In genomic region chr3:71728632-71729342, GRCh38 we compare ENCODE assay signal across 1 cellular context.
A peak's percentile ranks its signal among the peaks of the same experiment; 100 is the strongest.
TF ChIP-seq lines count a peak whose summit lies in the region.

No MANE protein-coding gene starts in this region.

TF ChIP-seq in HepG2, 621 proteins besides CTCF, POLR2A, EP300 and RAD21:
- TF ChIP-seq HCFC1 (IDR thresholded peaks at IDR 0.05; ENCODE audit: low read depth, low read length) (no peak), ZBTB10 (CRISPR knock-in tag; IDR thresholded peaks at IDR 0.05; ENCODE audit: borderline replicate concordance) (no peak), BRF2 (CRISPR knock-in tag; IDR thresholded peaks at IDR 0.05) (no peak), FOSL2 (CRISPR knock-in tag; IDR thresholded peaks at IDR 0.05) (no peak), MXD4 (CRISPR knock-in tag; IDR thresholded peaks at IDR 0.05) (no peak), ZNF768 (CRISPR knock-in tag; IDR thresholded peaks at IDR 0.05) (peak; percentile 52; the same call in 1 of the 2 replicates), HNRNPH1 (optimal IDR thresholded peaks at IDR 0.05; ENCODE audit: low read depth, low read length) (no peak), UBTF (CRISPR knock-in tag; IDR thresholded peaks at IDR 0.05) (no peak), TRIM24 (CRISPR knock-in tag; IDR thresholded peaks at IDR 0.05) (no peak), RNF2 (conservative IDR thresholded peaks at IDR 0.05; ENCODE audit: low read depth) (no peak), RFX1 (IDR thresholded peaks at IDR 0.05) (peak; percentile 53; the same call in 1 of the 2 replicates)
